In the genomic region with DNA sequence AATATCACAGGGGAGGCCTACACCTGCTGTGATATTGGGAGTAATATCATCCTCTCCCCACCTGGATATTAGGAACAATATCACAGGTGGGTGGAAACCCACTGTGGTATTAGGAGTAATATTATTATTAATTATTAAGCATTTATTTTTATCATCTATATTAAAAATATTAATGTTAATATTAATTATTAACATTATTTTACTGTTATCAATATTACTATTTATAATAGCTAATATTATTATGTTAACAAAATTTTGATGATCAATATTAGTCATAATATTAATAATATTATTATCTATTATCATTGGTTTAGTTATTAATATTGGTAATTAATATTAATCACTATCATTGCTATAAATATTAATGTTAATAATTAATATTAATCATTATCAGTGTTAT, we compare ENCODE assay signal across 23 cellular contexts.
"Had no signal": no experiment of that assay in that cellular context is flagged by ENCODE, and none has a peak within 500 bp of the region (broad histone marks: within the 10 kb centered on the region; RNA-seq: fewer than 3 reads in every experiment).

No MANE protein-coding gene starts in this region.

- H3K4me2 ChIP-seq: neural progenitor cell had no signal

- H3K27ac ChIP-seq: left lung, lower lobe of right lung, neural progenitor cell, neutrophil, right atrium auricular region, right lobe of liver, stomach, testis, thyroid gland, upper lobe of right lung had no signal

- H3K27me3 ChIP-seq: left lung, neural progenitor cell, neutrophil, right atrium auricular region, right lobe of liver, stomach, testis, thyroid gland, upper lobe of right lung had no signal

- FAIRE-seq: keratinocyte, urothelium cell line had no signal

- H3K36me3 ChIP-seq: left lung, lower lobe of right lung, neural progenitor cell, neutrophil, right atrium auricular region, right lobe of liver, stomach, thyroid gland, upper lobe of right lung had no signal

- H2AFZ ChIP-seq: neural progenitor cell had no signal

- H3K4me3 ChIP-seq: left lung, lower lobe of right lung, neural progenitor cell, right atrium auricular region, right lobe of liver, stomach, testis, thyroid gland, upper lobe of right lung had no signal

- DNase-seq: hippocampal formation; left colon; left lung; lower lobe of right lung; mammary epithelial cell; mesenchymal stem cell; naive thymus-derived CD8-positive, alpha-beta T cell; occipital lobe; right lobe of liver; stimulated activated CD4-positive, alpha-beta T cell treated with anti-CD3 and anti-CD28 coated beads, Interleukin-12 subunit alpha, Interleukin-12 subunit beta, amount 100 ng/mL, for 4 hours; stimulated activated CD4-positive, alpha-beta T cell treated with anti-CD3 and anti-CD28 coated beads, Interleukin-4, amount 100 ng/mL, for 24 hours; stimulated activated naive B cell treated with anti-CD40 and anti-IgM and Interleukin-4, amounts not matched to agents 10 μg/mL and 1 μg/mL and 100 μg/mL, for 72 hours; stimulated activated naive CD8-positive, alpha-beta T cell treated with anti-CD3 and anti-CD28 coated beads, Interleukin-15, Interleukin-2, amounts not matched to agents 100 U/mL and 50 U/mL, for 24 hours; stomach; testis; thyroid gland; trophoblast cell; upper lobe of right lung had no signal

- ATAC-seq: left colon; left lung; lower lobe of right lung; naive thymus-derived CD8-positive, alpha-beta T cell; right lobe of liver; stimulated activated naive B cell treated with anti-CD40 and anti-IgM and Interleukin-4, amounts not matched to agents 10 μg/mL and 1 μg/mL and 100 μg/mL, for 72 hours; stimulated activated naive CD8-positive, alpha-beta T cell treated with anti-CD3 and anti-CD28 coated beads, Interleukin-15, Interleukin-2, amounts not matched to agents 100 U/mL and 50 U/mL, for 24 hours; upper lobe of right lung had no signal

- H3K4me1 ChIP-seq: left lung, lower lobe of right lung, neural progenitor cell, right atrium auricular region, right lobe of liver, stomach, testis, thyroid gland, upper lobe of right lung had no signal

- H3K9ac ChIP-seq: neural progenitor cell had no signal

- H3K9me3 ChIP-seq: left lung, lower lobe of right lung, neutrophil, right atrium auricular region, right lobe of liver, testis, thyroid gland, upper lobe of right lung had no signal
